2 cellular contexts compared by ENCODE assay signal in genomic region chr12:50317198-50317597, GRCh38.
TF ChIP-seq lines count a peak whose summit lies in the region.

No MANE protein-coding gene starts in this region.

TF ChIP-seq in A549, 52 proteins besides CTCF, POLR2A, EP300 and RAD21 (continued from another document):
- TF ChIP-seq, protein P1, sequence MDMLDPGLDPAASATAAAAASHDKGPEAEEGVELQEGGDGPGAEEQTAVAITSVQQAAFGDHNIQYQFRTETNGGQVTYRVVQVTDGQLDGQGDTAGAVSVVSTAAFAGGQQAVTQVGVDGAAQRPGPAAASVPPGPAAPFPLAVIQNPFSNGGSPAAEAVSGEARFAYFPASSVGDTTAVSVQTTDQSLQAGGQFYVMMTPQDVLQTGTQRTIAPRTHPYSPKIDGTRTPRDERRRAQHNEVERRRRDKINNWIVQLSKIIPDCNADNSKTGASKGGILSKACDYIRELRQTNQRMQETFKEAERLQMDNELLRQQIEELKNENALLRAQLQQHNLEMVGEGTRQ (IDR thresholded peaks at IDR 0.05) = no peak
- TF ChIP-seq KDM5A (IDR thresholded peaks at IDR 0.05) (no peak), PBX3 (IDR thresholded peaks at IDR 0.05) (no peak), ZC3H11A (IDR thresholded peaks at IDR 0.05) (no peak), SREBF2 (IDR thresholded peaks at IDR 0.05) (no peak), SMC3 (IDR thresholded peaks at IDR 0.05) (no peak), HES2 (IDR thresholded peaks at IDR 0.05) (no peak), POLR2AphosphoS2 (conservative IDR thresholded peaks at IDR 0.05; ENCODE audit: low read length) (no peak), CBX2 (IDR thresholded peaks at IDR 0.05; ENCODE audit: borderline replicate concordance, low read depth) (no peak), EHMT2 (IDR thresholded peaks at IDR 0.05; ENCODE audit: low read depth) (no peak), NPAS2 (CRISPR knock-in tag; IDR thresholded peaks at IDR 0.05; ENCODE audit: borderline replicate concordance) (no peak), RARB (CRISPR knock-in tag; IDR thresholded peaks at IDR 0.05) (no peak)

TF ChIP-seq in Ishikawa, 13 proteins besides CTCF, POLR2A, EP300 and RAD21 (continued from another document):
- TF ChIP-seq, protein P2, sequence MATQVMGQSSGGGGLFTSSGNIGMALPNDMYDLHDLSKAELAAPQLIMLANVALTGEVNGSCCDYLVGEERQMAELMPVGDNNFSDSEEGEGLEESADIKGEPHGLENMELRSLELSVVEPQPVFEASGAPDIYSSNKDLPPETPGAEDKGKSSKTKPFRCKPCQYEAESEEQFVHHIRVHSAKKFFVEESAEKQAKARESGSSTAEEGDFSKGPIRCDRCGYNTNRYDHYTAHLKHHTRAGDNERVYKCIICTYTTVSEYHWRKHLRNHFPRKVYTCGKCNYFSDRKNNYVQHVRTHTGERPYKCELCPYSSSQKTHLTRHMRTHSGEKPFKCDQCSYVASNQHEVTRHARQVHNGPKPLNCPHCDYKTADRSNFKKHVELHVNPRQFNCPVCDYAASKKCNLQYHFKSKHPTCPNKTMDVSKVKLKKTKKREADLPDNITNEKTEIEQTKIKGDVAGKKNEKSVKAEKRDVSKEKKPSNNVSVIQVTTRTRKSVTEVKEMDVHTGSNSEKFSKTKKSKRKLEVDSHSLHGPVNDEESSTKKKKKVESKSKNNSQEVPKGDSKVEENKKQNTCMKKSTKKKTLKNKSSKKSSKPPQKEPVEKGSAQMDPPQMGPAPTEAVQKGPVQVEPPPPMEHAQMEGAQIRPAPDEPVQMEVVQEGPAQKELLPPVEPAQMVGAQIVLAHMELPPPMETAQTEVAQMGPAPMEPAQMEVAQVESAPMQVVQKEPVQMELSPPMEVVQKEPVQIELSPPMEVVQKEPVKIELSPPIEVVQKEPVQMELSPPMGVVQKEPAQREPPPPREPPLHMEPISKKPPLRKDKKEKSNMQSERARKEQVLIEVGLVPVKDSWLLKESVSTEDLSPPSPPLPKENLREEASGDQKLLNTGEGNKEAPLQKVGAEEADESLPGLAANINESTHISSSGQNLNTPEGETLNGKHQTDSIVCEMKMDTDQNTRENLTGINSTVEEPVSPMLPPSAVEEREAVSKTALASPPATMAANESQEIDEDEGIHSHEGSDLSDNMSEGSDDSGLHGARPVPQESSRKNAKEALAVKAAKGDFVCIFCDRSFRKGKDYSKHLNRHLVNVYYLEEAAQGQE (IDR thresholded peaks at IDR 0.05; ENCODE audit: low read depth) = no peak
- TF ChIP-seq TAF1 (IDR thresholded peaks at IDR 0.05; ENCODE audit: low read depth) (no peak), USF1 (IDR thresholded peaks at IDR 0.05) (no peak)
